In the genomic region with DNA sequence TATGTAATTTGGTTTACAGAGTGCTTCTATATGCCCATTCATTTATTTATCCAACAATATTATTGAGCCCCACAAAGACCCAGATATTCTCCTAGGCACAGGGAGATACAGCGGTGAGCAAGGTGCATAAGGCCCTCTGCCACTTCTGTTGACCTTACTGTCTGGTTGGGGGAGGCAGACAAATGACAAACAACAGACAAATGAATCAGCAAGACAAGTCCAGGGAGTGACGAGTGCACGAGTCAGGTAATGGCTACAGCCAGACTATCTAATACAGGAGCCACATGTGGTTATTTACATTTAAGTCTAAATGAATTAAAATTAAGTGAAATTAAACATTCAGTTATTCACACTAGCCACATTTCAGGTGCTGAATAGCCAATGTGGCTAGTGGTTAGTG, we compare ENCODE assay signal across 1 cellular context.
TF ChIP-seq lines count a peak whose summit lies in the region.

No MANE protein-coding gene starts in this region.

TF ChIP-seq in HepG2, 621 proteins besides CTCF, POLR2A, EP300 and RAD21 (continued from another document and continues in another):
- TF ChIP-seq MAFK (conservative IDR thresholded peaks at IDR 0.05 in 1 of 2, IDR thresholded peaks at IDR 0.05 in 1 of 2; ENCODE audit: low read length in 2 of 2) (0 out of 4 replicates have a peak, but pooled peaks of 1 of the 2 experiments have one; percentile 15), ZNF713 (CRISPR knock-in tag; IDR thresholded peaks at IDR 0.05) (no peak), SRSF9 (IDR thresholded peaks at IDR 0.05; ENCODE audit: borderline replicate concordance, insufficient read depth, low read depth, low read length, poor library complexity, severe bottlenecking) (no peak), ZNF775 (CRISPR knock-in tag; IDR thresholded peaks at IDR 0.05; ENCODE audit: borderline replicate concordance) (no peak), SOX13 (IDR thresholded peaks at IDR 0.05) (no peak), SOX13 (CRISPR knock-in tag; conservative IDR thresholded peaks at IDR 0.05 in 1 of 2, IDR thresholded peaks at IDR 0.05 in 1 of 2) (peak in 1 of 2 experiments; percentile 63; a peak in 2 of 4 replicates), ZNF841 (CRISPR knock-in tag; IDR thresholded peaks at IDR 0.05; ENCODE audit: borderline replicate concordance) (no peak), NR2F1 (CRISPR knock-in tag; IDR thresholded peaks at IDR 0.05) (peak; percentile 15 to 27; a peak in 2 of 4 replicates), BCL6 (CRISPR knock-in tag; IDR thresholded peaks at IDR 0.05) (peak; percentile 60), ZNF30 (CRISPR knock-in tag; IDR thresholded peaks at IDR 0.05) (no peak), HMGA1 (CRISPR knock-in tag; conservative IDR thresholded peaks at IDR 0.05) (no peak), ZNF720 (CRISPR knock-in tag; IDR thresholded peaks at IDR 0.05) (no peak), RBFOX2 (IDR thresholded peaks at IDR 0.05; ENCODE audit: low read depth, low read length) (no peak), FOXP1 (IDR thresholded peaks at IDR 0.05) (no peak), FOXP1 (CRISPR knock-in tag; IDR thresholded peaks at IDR 0.05) (peak; percentile 55), SOX5 (CRISPR knock-in tag; IDR thresholded peaks at IDR 0.05; ENCODE audit: borderline replicate concordance) (peak; percentile 62), HHEX (CRISPR knock-in tag; IDR thresholded peaks at IDR 0.05) (no peak), ZNF136 (CRISPR knock-in tag; IDR thresholded peaks at IDR 0.05; ENCODE audit: low read depth) (no peak), FOXA3 (CRISPR knock-in tag; IDR thresholded peaks at IDR 0.05) (peak; percentile 77), SALL1 (CRISPR knock-in tag; IDR thresholded peaks at IDR 0.05) (0 out of 2 replicates have a peak, but pooled peaks have one; percentile 19)
- TF ChIP-seq, protein P1, sequence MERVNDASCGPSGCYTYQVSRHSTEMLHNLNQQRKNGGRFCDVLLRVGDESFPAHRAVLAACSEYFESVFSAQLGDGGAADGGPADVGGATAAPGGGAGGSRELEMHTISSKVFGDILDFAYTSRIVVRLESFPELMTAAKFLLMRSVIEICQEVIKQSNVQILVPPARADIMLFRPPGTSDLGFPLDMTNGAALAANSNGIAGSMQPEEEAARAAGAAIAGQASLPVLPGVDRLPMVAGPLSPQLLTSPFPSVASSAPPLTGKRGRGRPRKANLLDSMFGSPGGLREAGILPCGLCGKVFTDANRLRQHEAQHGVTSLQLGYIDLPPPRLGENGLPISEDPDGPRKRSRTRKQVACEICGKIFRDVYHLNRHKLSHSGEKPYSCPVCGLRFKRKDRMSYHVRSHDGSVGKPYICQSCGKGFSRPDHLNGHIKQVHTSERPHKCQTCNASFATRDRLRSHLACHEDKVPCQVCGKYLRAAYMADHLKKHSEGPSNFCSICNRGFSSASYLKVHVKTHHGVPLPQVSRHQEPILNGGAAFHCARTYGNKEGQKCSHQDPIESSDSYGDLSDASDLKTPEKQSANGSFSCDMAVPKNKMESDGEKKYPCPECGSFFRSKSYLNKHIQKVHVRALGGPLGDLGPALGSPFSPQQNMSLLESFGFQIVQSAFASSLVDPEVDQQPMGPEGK (CRISPR knock-in tag; IDR thresholded peaks at IDR 0.05): peak; percentile 47
- TF ChIP-seq, protein P2, sequence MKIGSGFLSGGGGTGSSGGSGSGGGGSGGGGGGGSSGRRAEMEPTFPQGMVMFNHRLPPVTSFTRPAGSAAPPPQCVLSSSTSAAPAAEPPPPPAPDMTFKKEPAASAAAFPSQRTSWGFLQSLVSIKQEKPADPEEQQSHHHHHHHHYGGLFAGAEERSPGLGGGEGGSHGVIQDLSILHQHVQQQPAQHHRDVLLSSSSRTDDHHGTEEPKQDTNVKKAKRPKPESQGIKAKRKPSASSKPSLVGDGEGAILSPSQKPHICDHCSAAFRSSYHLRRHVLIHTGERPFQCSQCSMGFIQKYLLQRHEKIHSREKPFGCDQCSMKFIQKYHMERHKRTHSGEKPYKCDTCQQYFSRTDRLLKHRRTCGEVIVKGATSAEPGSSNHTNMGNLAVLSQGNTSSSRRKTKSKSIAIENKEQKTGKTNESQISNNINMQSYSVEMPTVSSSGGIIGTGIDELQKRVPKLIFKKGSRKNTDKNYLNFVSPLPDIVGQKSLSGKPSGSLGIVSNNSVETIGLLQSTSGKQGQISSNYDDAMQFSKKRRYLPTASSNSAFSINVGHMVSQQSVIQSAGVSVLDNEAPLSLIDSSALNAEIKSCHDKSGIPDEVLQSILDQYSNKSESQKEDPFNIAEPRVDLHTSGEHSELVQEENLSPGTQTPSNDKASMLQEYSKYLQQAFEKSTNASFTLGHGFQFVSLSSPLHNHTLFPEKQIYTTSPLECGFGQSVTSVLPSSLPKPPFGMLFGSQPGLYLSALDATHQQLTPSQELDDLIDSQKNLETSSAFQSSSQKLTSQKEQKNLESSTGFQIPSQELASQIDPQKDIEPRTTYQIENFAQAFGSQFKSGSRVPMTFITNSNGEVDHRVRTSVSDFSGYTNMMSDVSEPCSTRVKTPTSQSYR (CRISPR knock-in tag; IDR thresholded peaks at IDR 0.05; ENCODE audit: borderline replicate concordance): peak; percentile 59; the same call in 1 of the 2 replicates
- TF ChIP-seq, protein P3, sequence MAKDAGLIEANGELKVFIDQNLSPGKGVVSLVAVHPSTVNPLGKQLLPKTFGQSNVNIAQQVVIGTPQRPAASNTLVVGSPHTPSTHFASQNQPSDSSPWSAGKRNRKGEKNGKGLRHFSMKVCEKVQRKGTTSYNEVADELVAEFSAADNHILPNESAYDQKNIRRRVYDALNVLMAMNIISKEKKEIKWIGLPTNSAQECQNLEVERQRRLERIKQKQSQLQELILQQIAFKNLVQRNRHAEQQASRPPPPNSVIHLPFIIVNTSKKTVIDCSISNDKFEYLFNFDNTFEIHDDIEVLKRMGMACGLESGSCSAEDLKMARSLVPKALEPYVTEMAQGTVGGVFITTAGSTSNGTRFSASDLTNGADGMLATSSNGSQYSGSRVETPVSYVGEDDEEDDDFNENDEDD (CRISPR knock-in tag; IDR thresholded peaks at IDR 0.05; ENCODE audit: borderline replicate concordance): no peak
- TF ChIP-seq, protein P4, sequence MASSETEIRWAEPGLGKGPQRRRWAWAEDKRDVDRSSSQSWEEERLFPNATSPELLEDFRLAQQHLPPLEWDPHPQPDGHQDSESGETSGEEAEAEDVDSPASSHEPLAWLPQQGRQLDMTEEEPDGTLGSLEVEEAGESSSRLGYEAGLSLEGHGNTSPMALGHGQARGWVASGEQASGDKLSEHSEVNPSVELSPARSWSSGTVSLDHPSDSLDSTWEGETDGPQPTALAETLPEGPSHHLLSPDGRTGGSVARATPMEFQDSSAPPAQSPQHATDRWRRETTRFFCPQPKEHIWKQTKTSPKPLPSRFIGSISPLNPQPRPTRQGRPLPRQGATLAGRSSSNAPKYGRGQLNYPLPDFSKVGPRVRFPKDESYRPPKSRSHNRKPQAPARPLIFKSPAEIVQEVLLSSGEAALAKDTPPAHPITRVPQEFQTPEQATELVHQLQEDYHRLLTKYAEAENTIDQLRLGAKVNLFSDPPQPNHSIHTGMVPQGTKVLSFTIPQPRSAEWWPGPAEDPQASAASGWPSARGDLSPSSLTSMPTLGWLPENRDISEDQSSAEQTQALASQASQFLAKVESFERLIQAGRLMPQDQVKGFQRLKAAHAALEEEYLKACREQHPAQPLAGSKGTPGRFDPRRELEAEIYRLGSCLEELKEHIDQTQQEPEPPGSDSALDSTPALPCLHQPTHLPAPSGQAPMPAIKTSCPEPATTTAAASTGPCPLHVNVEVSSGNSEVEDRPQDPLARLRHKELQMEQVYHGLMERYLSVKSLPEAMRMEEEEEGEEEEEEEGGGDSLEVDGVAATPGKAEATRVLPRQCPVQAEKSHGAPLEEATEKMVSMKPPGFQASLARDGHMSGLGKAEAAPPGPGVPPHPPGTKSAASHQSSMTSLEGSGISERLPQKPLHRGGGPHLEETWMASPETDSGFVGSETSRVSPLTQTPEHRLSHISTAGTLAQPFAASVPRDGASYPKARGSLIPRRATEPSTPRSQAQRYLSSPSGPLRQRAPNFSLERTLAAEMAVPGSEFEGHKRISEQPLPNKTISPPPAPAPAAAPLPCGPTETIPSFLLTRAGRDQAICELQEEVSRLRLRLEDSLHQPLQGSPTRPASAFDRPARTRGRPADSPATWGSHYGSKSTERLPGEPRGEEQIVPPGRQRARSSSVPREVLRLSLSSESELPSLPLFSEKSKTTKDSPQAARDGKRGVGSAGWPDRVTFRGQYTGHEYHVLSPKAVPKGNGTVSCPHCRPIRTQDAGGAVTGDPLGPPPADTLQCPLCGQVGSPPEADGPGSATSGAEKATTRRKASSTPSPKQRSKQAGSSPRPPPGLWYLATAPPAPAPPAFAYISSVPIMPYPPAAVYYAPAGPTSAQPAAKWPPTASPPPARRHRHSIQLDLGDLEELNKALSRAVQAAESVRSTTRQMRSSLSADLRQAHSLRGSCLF (CRISPR knock-in tag; IDR thresholded peaks at IDR 0.05; ENCODE audit: borderline replicate concordance): no peak
- TF ChIP-seq, protein P5, sequence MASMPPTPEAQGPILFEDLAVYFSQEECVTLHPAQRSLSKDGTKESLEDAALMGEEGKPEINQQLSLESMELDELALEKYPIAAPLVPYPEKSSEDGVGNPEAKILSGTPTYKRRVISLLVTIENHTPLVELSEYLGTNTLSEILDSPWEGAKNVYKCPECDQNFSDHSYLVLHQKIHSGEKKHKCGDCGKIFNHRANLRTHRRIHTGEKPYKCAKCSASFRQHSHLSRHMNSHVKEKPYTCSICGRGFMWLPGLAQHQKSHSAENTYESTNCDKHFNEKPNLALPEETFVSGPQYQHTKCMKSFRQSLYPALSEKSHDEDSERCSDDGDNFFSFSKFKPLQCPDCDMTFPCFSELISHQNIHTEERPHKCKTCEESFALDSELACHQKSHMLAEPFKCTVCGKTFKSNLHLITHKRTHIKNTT (CRISPR knock-in tag; IDR thresholded peaks at IDR 0.05): no peak
- TF ChIP-seq, protein P6, sequence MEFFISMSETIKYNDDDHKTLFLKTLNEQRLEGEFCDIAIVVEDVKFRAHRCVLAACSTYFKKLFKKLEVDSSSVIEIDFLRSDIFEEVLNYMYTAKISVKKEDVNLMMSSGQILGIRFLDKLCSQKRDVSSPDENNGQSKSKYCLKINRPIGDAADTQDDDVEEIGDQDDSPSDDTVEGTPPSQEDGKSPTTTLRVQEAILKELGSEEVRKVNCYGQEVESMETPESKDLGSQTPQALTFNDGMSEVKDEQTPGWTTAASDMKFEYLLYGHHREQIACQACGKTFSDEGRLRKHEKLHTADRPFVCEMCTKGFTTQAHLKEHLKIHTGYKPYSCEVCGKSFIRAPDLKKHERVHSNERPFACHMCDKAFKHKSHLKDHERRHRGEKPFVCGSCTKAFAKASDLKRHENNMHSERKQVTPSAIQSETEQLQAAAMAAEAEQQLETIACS (CRISPR knock-in tag; IDR thresholded peaks at IDR 0.05): no peak
- TF ChIP-seq, protein P7, sequence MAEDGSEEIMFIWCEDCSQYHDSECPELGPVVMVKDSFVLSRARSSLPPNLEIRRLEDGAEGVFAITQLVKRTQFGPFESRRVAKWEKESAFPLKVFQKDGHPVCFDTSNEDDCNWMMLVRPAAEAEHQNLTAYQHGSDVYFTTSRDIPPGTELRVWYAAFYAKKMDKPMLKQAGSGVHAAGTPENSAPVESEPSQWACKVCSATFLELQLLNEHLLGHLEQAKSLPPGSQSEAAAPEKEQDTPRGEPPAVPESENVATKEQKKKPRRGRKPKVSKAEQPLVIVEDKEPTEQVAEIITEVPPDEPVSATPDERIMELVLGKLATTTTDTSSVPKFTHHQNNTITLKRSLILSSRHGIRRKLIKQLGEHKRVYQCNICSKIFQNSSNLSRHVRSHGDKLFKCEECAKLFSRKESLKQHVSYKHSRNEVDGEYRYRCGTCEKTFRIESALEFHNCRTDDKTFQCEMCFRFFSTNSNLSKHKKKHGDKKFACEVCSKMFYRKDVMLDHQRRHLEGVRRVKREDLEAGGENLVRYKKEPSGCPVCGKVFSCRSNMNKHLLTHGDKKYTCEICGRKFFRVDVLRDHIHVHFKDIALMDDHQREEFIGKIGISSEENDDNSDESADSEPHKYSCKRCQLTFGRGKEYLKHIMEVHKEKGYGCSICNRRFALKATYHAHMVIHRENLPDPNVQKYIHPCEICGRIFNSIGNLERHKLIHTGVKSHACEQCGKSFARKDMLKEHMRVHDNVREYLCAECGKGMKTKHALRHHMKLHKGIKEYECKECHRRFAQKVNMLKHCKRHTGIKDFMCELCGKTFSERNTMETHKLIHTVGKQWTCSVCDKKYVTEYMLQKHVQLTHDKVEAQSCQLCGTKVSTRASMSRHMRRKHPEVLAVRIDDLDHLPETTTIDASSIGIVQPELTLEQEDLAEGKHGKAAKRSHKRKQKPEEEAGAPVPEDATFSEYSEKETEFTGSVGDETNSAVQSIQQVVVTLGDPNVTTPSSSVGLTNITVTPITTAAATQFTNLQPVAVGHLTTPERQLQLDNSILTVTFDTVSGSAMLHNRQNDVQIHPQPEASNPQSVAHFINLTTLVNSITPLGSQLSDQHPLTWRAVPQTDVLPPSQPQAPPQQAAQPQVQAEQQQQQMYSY (CRISPR knock-in tag; IDR thresholded peaks at IDR 0.05): no peak
- TF ChIP-seq, protein P8, sequence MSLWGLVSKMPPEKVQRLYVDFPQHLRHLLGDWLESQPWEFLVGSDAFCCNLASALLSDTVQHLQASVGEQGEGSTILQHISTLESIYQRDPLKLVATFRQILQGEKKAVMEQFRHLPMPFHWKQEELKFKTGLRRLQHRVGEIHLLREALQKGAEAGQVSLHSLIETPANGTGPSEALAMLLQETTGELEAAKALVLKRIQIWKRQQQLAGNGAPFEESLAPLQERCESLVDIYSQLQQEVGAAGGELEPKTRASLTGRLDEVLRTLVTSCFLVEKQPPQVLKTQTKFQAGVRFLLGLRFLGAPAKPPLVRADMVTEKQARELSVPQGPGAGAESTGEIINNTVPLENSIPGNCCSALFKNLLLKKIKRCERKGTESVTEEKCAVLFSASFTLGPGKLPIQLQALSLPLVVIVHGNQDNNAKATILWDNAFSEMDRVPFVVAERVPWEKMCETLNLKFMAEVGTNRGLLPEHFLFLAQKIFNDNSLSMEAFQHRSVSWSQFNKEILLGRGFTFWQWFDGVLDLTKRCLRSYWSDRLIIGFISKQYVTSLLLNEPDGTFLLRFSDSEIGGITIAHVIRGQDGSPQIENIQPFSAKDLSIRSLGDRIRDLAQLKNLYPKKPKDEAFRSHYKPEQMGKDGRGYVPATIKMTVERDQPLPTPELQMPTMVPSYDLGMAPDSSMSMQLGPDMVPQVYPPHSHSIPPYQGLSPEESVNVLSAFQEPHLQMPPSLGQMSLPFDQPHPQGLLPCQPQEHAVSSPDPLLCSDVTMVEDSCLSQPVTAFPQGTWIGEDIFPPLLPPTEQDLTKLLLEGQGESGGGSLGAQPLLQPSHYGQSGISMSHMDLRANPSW (CRISPR knock-in tag; IDR thresholded peaks at IDR 0.05; ENCODE audit: borderline replicate concordance): no peak
- TF ChIP-seq, protein P9, sequence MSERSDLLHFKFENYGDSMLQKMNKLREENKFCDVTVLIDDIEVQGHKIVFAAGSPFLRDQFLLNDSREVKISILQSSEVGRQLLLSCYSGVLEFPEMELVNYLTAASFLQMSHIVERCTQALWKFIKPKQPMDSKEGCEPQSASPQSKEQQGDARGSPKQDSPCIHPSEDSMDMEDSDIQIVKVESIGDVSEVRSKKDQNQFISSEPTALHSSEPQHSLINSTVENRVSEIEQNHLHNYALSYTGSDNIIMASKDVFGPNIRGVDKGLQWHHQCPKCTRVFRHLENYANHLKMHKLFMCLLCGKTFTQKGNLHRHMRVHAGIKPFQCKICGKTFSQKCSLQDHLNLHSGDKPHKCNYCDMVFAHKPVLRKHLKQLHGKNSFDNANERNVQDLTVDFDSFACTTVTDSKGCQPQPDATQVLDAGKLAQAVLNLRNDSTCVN (CRISPR knock-in tag; IDR thresholded peaks at IDR 0.05; ENCODE audit: borderline replicate concordance): no peak
